In the genomic region with DNA sequence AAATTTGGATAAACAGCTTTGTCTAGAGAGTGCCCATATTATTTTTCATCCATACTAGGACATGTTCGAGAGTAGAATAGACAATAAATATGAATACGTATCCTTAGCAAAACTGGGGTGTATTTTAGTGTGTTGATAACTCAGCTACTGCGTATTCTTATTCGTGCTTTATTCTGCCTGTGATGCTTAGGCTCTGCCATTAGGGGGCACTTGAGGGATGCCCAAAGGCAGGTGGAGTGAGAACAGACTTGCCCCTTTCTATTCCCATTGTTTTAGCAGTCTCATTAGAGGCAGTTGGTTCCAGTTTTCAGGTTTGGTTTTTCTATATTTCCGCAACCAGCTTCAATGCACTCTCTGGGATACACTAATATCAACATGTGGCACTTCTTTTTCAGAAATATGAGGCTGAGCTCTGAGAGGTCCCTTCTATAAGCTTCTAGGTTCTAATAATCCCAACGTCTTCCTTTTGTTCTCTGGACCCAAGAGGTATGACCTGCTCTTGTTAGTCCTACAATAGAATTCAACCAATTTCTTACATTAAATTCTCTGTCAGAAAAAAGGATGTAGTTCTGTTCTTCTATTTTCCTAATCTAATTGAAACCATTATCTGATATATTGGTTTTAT, we compare ENCODE assay signal across 9 cellular contexts.
A peak's percentile ranks its signal among the peaks of the same experiment; 100 is the strongest.
DNase-seq lines count a peak whose midpoint lies in the region; ATAC-seq and TF ChIP-seq lines count a peak whose summit lies in the region.
"Had no signal": no experiment of that assay in that cellular context is flagged by ENCODE, and none has a peak within 500 bp of the region (broad histone marks: within the 10 kb centered on the region; RNA-seq: fewer than 3 reads in every experiment).

No MANE protein-coding gene starts in this region.

- 56% methylated on average over 6 of the region's 6 CpGs for WGBS in mammary epithelial cell (ENCODE audit: low coverage, missing lambda C conversion rate)
- WGBS in transverse colon (ENCODE audit: low coverage in 1 of 2), 2 donors = 58 to 67% methylated on average over 6 of the region's 6 CpGs

- no peak overlapping the region for H3K4me2 ChIP-seq in mammary epithelial cell (ENCODE audit: insufficient read depth, low read depth, low read length)
- H3K4me2 ChIP-seq: BLaER1 treated with 17β-estradiol and CSF1 and Interleukin-3, amounts not matched to agents 10 nM and 100 nM had no signal

- BruUV-seq in mammary epithelial cell (replicated peaks; lab: Mats Ljungman, UMichigan) = no TSS peak

- H4K20me1 ChIP-seq in mammary epithelial cell (ENCODE audit: insufficient read depth, low read length) = no peaks in the 10 kb centered on the region
- H4K20me1 ChIP-seq: BLaER1 treated with 17β-estradiol and CSF1 and Interleukin-3, amounts not matched to agents 10 nM and 100 nM had no signal

- intact Hi-C loops in mammary epithelial cell (cut with micrococcal nuclease) (no loop called here), transverse colon (cut with DNase I; ENCODE audit: low total_unique reads) (no loop called here)

- peaks cover 3% of the 10 kb centered on the region for H3K9me3 ChIP-seq in mammary epithelial cell (replicated peaks; ENCODE audit: insufficient read depth, low read length)
- H3K9me3 ChIP-seq in transverse colon = peaks cover 0 to 6% of the 10 kb centered on the region in 2 donors
- H3K9me3 ChIP-seq: BLaER1 treated with 17β-estradiol and CSF1 and Interleukin-3, amounts not matched to agents 10 nM and 100 nM had no signal

- H3K4me1 Mint-ChIP-seq in progenitor cell of endocrine pancreas (ENCODE audit: low read depth) = no peaks in the 10 kb centered on the region

- H3K27me3 ChIP-seq in mammary epithelial cell (ENCODE audit: insufficient read depth, low read length) = no peaks in the 10 kb centered on the region
- H3K27me3 ChIP-seq in transverse colon = no peaks in the 10 kb centered on the region
- H3K27me3 ChIP-seq: BLaER1 treated with 17β-estradiol and CSF1 and Interleukin-3, amounts not matched to agents 10 nM and 100 nM had no signal

- no peak overlapping the region for H3K27ac Mint-ChIP-seq in progenitor cell of endocrine pancreas

- H3K79me2 ChIP-seq in mammary epithelial cell (ENCODE audit: insufficient read depth, low read length) = no peaks in the 10 kb centered on the region

- no peaks in the 10 kb centered on the region for H3K36me3 ChIP-seq in mammary epithelial cell (ENCODE audit: insufficient read depth, low read length)
- no peaks in the 10 kb centered on the region for H3K36me3 ChIP-seq in transverse colon
- H3K36me3 ChIP-seq: BLaER1 treated with 17β-estradiol and CSF1 and Interleukin-3, amounts not matched to agents 10 nM and 100 nM had no signal

- CTCF ChIA-PET in mammary epithelial cell (lab: Charles Lee; ENCODE audit: low non-redundant PET) = interaction anchor here (0.5 to 0.6 kb wide), 3 partner anchors 15 to 452 kb away, joined by 4 read pairs; no protein-coding TSS in a partner anchor

- H2AFZ ChIP-seq in mammary epithelial cell (ENCODE audit: low read depth, low read length) = no peak overlapping the region

- H3K4me3 Mint-ChIP-seq in progenitor cell of endocrine pancreas (ENCODE audit: low read depth) = no peak overlapping the region

- no peak overlapping the region for H3K27ac ChIP-seq in mammary epithelial cell (ENCODE audit: insufficient read depth, low read depth, low read length)
- H3K27ac ChIP-seq in transverse colon = no peak overlapping the region
- H3K27ac ChIP-seq: BLaER1 treated with 17β-estradiol and CSF1 and Interleukin-3, amounts not matched to agents 10 nM and 100 nM had no signal

- H3K36me3 Mint-ChIP-seq in progenitor cell of endocrine pancreas (ENCODE audit: insufficient read depth) = no peaks in the 10 kb centered on the region

- no peak for TF ChIP-seq EP300 in transverse colon (IDR thresholded peaks at IDR 0.05; ENCODE audit: low read depth)

- no peak for TF ChIP-seq POLR2A in transverse colon (IDR thresholded peaks at IDR 0.05)

- H3K4me3 ChIP-seq in mammary epithelial cell (replicated peaks in 1 of 3; ENCODE audit: insufficient read depth in 1 of 3, low read depth in 2 of 3, low read length in 3 of 3) (no peak overlapping the region), transverse colon (no peak overlapping the region)
- H3K4me3 ChIP-seq: BLaER1 treated with 17β-estradiol and CSF1 and Interleukin-3, amounts not matched to agents 10 nM and 100 nM had no signal

- no peak overlapping the region for H3K9ac ChIP-seq in mammary epithelial cell (ENCODE audit: insufficient read depth, low read length)
- H3K9ac ChIP-seq: BLaER1 treated with 17β-estradiol and CSF1 and Interleukin-3, amounts not matched to agents 10 nM and 100 nM had no signal

- ATAC-seq in HG02981 (IDR thresholded peaks at IDR 0.05; ENCODE audit: unreplicated experiment) (peak; percentile 69), HG03135 (IDR thresholded peaks at IDR 0.05; ENCODE audit: unreplicated experiment) (no peak)

- peak; percentile 31 to 57 for TF ChIP-seq CTCF in mammary epithelial cell (conservative IDR thresholded peaks at IDR 0.05 in 1 of 2, IDR thresholded peaks at IDR 0.05 in 1 of 2; ENCODE audit: extremely low read depth in 1 of 2, insufficient read depth in 1 of 2, low read depth in 1 of 2, low read length in 2 of 2)
- TF ChIP-seq CTCF in progenitor cell of endocrine pancreas (IDR thresholded peaks at IDR 0.05; ENCODE audit: unreplicated experiment) = peak; percentile 88
- TF ChIP-seq CTCF in transverse colon (IDR thresholded peaks at IDR 0.05) = peak in 2 of 5 experiments; percentile 14 to 25

- peak; percentile 11 for DNase-seq in activated CD4-positive, alpha-beta T cell treated with anti-CD3 and anti-CD28 coated beads for 48 hours
- DNase-seq in activated CD4-positive, alpha-beta T cell treated with anti-CD3 and anti-CD28 coated beads for 1 hour = no peak
- peak; percentile 68 for DNase-seq in NCI-H526 treated with DMSO at 0.1 percent for 48 hours (lab: John Stamatoyannopoulos, UW)
- DNase-seq in mammary epithelial cell = no peak
- peak; percentile 22 for DNase-seq in progenitor cell of endocrine pancreas (ENCODE audit: low spot score, unreplicated experiment)
- DNase-seq in transverse colon = no peak

- dilution Hi-C loops in mammary epithelial cell (cut with HindIII; ENCODE audit: low sequenced_read_pairs) = no loop called here

- H3K27me3 Mint-ChIP-seq in progenitor cell of endocrine pancreas = no peaks in the 10 kb centered on the region

- H3K4me1 ChIP-seq in mammary epithelial cell (ENCODE audit: insufficient read depth, low read length) = no peaks in the 10 kb centered on the region
- H3K4me1 ChIP-seq in transverse colon = no peaks in the 10 kb centered on the region
- H3K4me1 ChIP-seq: BLaER1 treated with 17β-estradiol and CSF1 and Interleukin-3, amounts not matched to agents 10 nM and 100 nM had no signal

- in situ Hi-C loops in mammary epithelial cell (cut with MboI; ENCODE audit: low sequenced_read_pairs in 2 of 2) (no loop called here), transverse colon (cut with MboI; ENCODE audit: low pct_ligation_motif_present in 1 of 4, low pct_unique_long_range_greater_than_20kb in 1 of 4, low sequenced_read_pairs in 3 of 4) (no loop called here)

- H3K9me3 Mint-ChIP-seq in progenitor cell of endocrine pancreas (ENCODE audit: low read depth) = no peaks in the 10 kb centered on the region

Comparison
In these comparisons a context has a peak if more than half of its experiments do, and no peak if none do; other contexts are left out.
1. DNase-seq: peak in activated CD4-positive, alpha-beta T cell treated with anti-CD3 and anti-CD28 coated beads for 48 hours (single experiment), NCI-H526 treated with DMSO at 0.1 percent for 48 hours (single experiment) and progenitor cell of endocrine pancreas (single experiment); none in activated CD4-positive, alpha-beta T cell treated with anti-CD3 and anti-CD28 coated beads for 1 hour (single experiment), mammary epithelial cell (single experiment) and transverse colon (single experiment).